In the genomic region with DNA sequence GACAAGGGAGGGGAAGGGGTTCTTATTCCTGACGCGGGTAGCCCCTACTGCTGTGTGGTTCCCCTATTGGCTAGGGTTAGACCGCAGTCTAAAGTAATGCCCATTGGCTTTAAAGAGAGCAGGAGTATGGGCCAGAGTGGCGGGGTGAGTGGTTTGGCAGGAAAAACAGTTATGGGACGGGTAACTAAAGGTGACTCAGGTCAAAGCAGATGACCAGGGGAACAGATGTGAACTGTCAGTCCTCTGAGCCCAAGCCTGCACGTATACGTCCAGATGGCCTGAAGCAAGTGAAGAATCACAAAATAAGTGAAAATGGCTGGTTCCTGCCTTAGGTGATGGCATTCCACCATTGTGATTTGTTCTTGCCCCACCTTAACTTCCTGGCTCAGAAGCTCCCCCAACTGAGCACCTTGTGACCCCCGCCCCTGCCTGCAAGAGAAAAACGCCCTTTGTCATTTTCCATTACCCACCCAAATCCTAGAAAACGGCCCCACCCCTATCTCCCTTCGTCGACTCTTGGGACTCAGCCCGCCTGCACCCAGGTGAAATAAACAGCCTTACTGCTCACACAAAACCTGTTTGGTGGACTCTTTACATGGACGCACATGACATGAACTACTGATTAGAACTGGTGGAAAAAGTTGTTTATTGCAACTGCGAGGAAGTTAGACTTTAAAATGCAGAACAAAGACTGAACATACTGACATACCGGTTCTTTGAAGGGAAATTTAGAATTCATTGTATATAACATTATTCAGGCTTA, we compare ENCODE assay signal across 6 cellular contexts. TPM values are rescaled to one million over a fixed set of nuclear protein-coding genes. Genes with fewer than 3 reads are reported as not detected.
A peak's percentile ranks its signal among the peaks of the same experiment; 100 is the strongest.
DNase-seq lines count a peak whose midpoint lies in the region; ATAC-seq and TF ChIP-seq lines count a peak whose summit lies in the region.

No MANE protein-coding gene starts in this region.

- peak overlapping the region; percentile 10 for H3K27ac Mint-ChIP-seq in neural progenitor cell

- DNase-seq in NCI-H1105 treated with DMSO at 0.1 percent for 48 hours (lab: John Stamatoyannopoulos, UW), result peak; percentile 25
- no peak for DNase-seq in NCI-H1105 (lab: John Stamatoyannopoulos, UW)
- DNase-seq in breast epithelium (ENCODE audit: low spot score in 2 of 2), result no peak
- peak; percentile 29 for DNase-seq in neural progenitor cell (ENCODE audit: low spot score)
- no peak for DNase-seq in HK-2 (ENCODE audit: unreplicated experiment)

- H3K4me3 ChIP-seq in breast epithelium, result peak overlapping the region; percentile 58 to 85 (median 77)
- H3K4me3 ChIP-seq in neural progenitor cell, result peak overlapping the region; percentile 94

- H3K9me3 ChIP-seq in breast epithelium (no peaks in the 10 kb centered on the region), neural progenitor cell (ENCODE audit: low read depth) (no peaks in the 10 kb centered on the region)

- intact Hi-C loops in breast epithelium (cut with DNase I; ENCODE audit: low total_unique reads), result no loop called here

- H3K36me3 Mint-ChIP-seq in neural progenitor cell, result no peaks in the 10 kb centered on the region

- peaks cover 0 to 4% of the 10 kb centered on the region in 2 donors for H3K4me1 ChIP-seq in breast epithelium
- H3K4me1 ChIP-seq in neural progenitor cell, result peaks cover 6% of the 10 kb centered on the region

- H3K4me3 Mint-ChIP-seq in neural progenitor cell, result peak overlapping the region; percentile 94

- no peak for ATAC-seq in HG02759 (IDR thresholded peaks at IDR 0.05; ENCODE audit: unreplicated experiment)

- peak overlapping the region; percentile 85 for H3K4me2 ChIP-seq in neural progenitor cell

- H3K9ac ChIP-seq in neural progenitor cell, result peak overlapping the region; percentile 49

- H3K27me3 Mint-ChIP-seq in neural progenitor cell (ENCODE audit: insufficient read depth, low read depth), result peaks cover 3% of the 10 kb centered on the region

- no peak for TF ChIP-seq POLR2A in breast epithelium (IDR thresholded peaks at IDR 0.05)

- peaks cover 18% of the 10 kb centered on the region for H3K4me1 Mint-ChIP-seq in neural progenitor cell

- H3K27ac ChIP-seq in breast epithelium, result peak overlapping the region; percentile 85 to 87
- peak overlapping the region; percentile 4 for H3K27ac ChIP-seq in neural progenitor cell

- no peaks in the 10 kb centered on the region for H3K27me3 ChIP-seq in breast epithelium
- H3K27me3 ChIP-seq in neural progenitor cell, result no peaks in the 10 kb centered on the region

- H3K9me3 Mint-ChIP-seq in neural progenitor cell, result no peaks in the 10 kb centered on the region

- H3K79me2 ChIP-seq in neural progenitor cell (ENCODE audit: low read depth), result peaks cover 38% of the 10 kb centered on the region

- peaks cover 19% of the 10 kb centered on the region for H4K20me1 ChIP-seq in neural progenitor cell (ENCODE audit: low read depth)

- TF ChIP-seq CTCF in breast epithelium (IDR thresholded peaks at IDR 0.05) (no peak), neural progenitor cell (IDR thresholded peaks at IDR 0.05) (no peak)

- H3F3A ChIP-seq in neural progenitor cell (ENCODE audit: low read depth), result peaks cover 18% of the 10 kb centered on the region

- H3K36me3 ChIP-seq in breast epithelium, result no peaks in the 10 kb centered on the region
- H3K36me3 ChIP-seq in neural progenitor cell, result no peaks in the 10 kb centered on the region

- H2AFZ ChIP-seq in neural progenitor cell (replicated peaks), result peak overlapping the region; percentile 34

RNA-seq across cellular contexts. Expression of gene ATAD3B, which starts 0.8 kb away (rescaled TPM):
- 10 to 100 TPM in 2 of 3 donors, 1 to 10 TPM in 1; 9.9 to 22.9 (median 22.4) TPM for total RNA-seq in breast epithelium
- total RNA-seq in neural progenitor cell (ENCODE audit: low replicate concordance), result 9.3 and 21.1 TPM in 2 replicates

RNA-seq across cellular contexts. Expression of gene ATAD3C, which starts 21.3 kb away (rescaled TPM):
- total RNA-seq in breast epithelium, result 1 to 10 TPM; 1.9 to 8.5 (median 4.3) TPM
- total RNA-seq in neural progenitor cell (ENCODE audit: low replicate concordance), result not detected in 2 replicates

RNA-seq across cellular contexts. Expression of gene VWA1, which starts 35.3 kb away (rescaled TPM):
- total RNA-seq in breast epithelium (10 to 100 TPM; 13.0 to 44.8 (median 35.7) TPM), neural progenitor cell (ENCODE audit: low replicate concordance) (2.4 and 7.0 TPM in 2 replicates)

RNA-seq across cellular contexts. Expression of gene ATAD3A, which starts 41.2 kb away (rescaled TPM):
- total RNA-seq in breast epithelium, result 10 to 100 TPM; 14.9 to 22.3 (median 15.5) TPM
- total RNA-seq in neural progenitor cell (ENCODE audit: low replicate concordance), result 7.8 and 25.1 TPM in 2 replicates

RNA-seq across cellular contexts. Expression of gene ANKRD65, which starts 49.7 kb away (rescaled TPM):
- total RNA-seq in breast epithelium, result 10 to 100 TPM; 10.2 to 16.0 (median 12.2) TPM
- total RNA-seq in neural progenitor cell (ENCODE audit: low replicate concordance), result 0.15 and 1.7 TPM in 2 replicates

Comparison
In these comparisons a context has a peak if more than half of its experiments do, and no peak if none do; other contexts are left out.
1. DNase-seq: peak in NCI-H1105 treated with DMSO at 0.1 percent for 48 hours (single experiment) and neural progenitor cell (single experiment); none in NCI-H1105 (single experiment), breast epithelium (0 of 2) and HK-2 (single experiment).